In genomic region chr6:156859686-156860085, GRCh38 we compare ENCODE assay signal across 22 cellular contexts.
"Had no signal": no experiment of that assay in that cellular context is flagged by ENCODE, and none has a peak within 500 bp of the region (broad histone marks: within the 10 kb centered on the region; RNA-seq: fewer than 3 reads in every experiment).

No MANE protein-coding gene starts in this region.

- H3K4me3 ChIP-seq: adrenal gland, breast epithelium, ovary, prostate gland, thyroid gland, upper lobe of right lung had no signal

- H3K4me1 ChIP-seq: breast epithelium, prostate gland, upper lobe of right lung had no signal

- ATAC-seq: activated CD4-positive, CD25-positive, alpha-beta regulatory T cell treated with anti-CD3 and anti-CD28 coated beads, Interleukin-2, amount 50 U/mL, for 24 hours; foreskin keratinocyte; left cardiac atrium; stimulated activated naive CD8-positive, alpha-beta T cell treated with anti-CD3 and anti-CD28 coated beads, Interleukin-15, Interleukin-2, amounts not matched to agents 100 U/mL and 50 U/mL, for 24 hours; upper lobe of right lung had no signal

- H3K9me3 Mint-ChIP-seq: central memory CD8-positive, alpha-beta T cell; memory B cell had no signal

- H3K27me3 Mint-ChIP-seq: central memory CD8-positive, alpha-beta T cell; memory B cell had no signal

- H3K4me3 Mint-ChIP-seq: central memory CD8-positive, alpha-beta T cell; memory B cell; nephron had no signal

- DNase-seq: activated CD4-positive, alpha-beta T cell treated with anti-CD3 and anti-CD28 coated beads, Interleukin-2, amount 50 U/mL, for 4 hours; activated effector memory CD4-positive, alpha-beta T cell treated with anti-CD3 and anti-CD28 coated beads, Interleukin-2, amount 50 U/mL, for 16 hours; activated naive CD4-positive, alpha-beta T cell treated with anti-CD3 and anti-CD28 coated beads, Interleukin-2, amount 50 U/mL, for 16 hours; activated T-cell treated with anti-CD3 and anti-CD28 coated beads, Interleukin-2, amount 50 U/mL, for 48 hours; adrenal gland; erythroblast; foreskin keratinocyte; hippocampal formation; left cardiac atrium; ovary; stimulated activated CD4-positive, alpha-beta T cell treated with anti-CD3 and anti-CD28 coated beads, Interleukin-4, amount 100 ng/mL, for 24 hours; stimulated activated naive CD8-positive, alpha-beta T cell treated with anti-CD3 and anti-CD28 coated beads, Interleukin-15, Interleukin-2, amounts not matched to agents 100 U/mL and 50 U/mL, for 24 hours; thyroid gland; upper lobe of right lung had no signal

- H3K36me3 ChIP-seq: adrenal gland, breast epithelium, neutrophil, ovary, prostate gland, thyroid gland, upper lobe of right lung had no signal

- H3K27ac Mint-ChIP-seq: memory B cell, nephron had no signal

- H3K9me3 ChIP-seq: adrenal gland, breast epithelium, neutrophil, ovary, prostate gland, thyroid gland, upper lobe of right lung had no signal

- H3K27me3 ChIP-seq: adrenal gland, breast epithelium, foreskin keratinocyte, neutrophil, ovary, thyroid gland, upper lobe of right lung had no signal

- H3K27ac ChIP-seq: adrenal gland, breast epithelium, foreskin keratinocyte, neutrophil, ovary, prostate gland, thyroid gland, upper lobe of right lung, VCaP had no signal
